8 cellular contexts compared by ENCODE assay signal in the genomic region with DNA sequence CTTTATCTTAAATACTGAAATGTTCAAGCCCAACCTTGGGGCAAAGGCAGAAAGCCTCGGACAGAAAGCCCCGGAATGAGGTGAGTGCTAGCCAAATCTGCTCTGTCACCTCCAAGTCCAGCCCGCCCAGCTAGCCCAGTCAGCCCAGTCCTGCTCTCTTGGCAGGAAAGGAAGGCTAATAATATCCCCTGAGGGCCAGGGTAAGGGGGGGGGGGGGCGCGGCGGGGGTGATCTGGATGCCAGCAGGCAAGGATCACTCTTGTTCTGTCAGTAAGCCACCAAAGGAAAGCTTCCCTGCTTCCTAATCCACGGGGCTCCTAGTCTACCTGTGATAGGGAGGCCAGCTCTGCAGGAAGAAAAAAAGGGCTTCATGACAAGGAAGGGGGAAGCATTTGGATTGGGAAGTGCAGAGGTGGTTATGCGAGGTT. TPM values are rescaled to one million over a fixed set of nuclear protein-coding genes. Genes with fewer than 3 reads are reported as not detected.
DNase-seq lines count a peak whose midpoint lies in the region; ATAC-seq, FAIRE-seq and TF ChIP-seq lines count a peak whose summit lies in the region.

No MANE protein-coding gene starts in this region.

- DNase-seq in COLO668 (lab: John Stamatoyannopoulos, UW; ENCODE audit: unreplicated experiment) (peak; percentile 19), LHCN-M2 (ENCODE audit: low read depth) (peak; percentile 26), mammary epithelial cell (peak; percentile 21), kidney (no peak), testis (peak; percentile 21), RCC 7860 (ENCODE audit: low spot score) (no peak)

- H3K4me3 ChIP-seq in mammary epithelial cell (replicated peaks in 1 of 3; ENCODE audit: insufficient read depth in 1 of 3, low read depth in 2 of 3, low read length in 3 of 3), result peak overlapping the region; percentile 83 to 89 (median 83)
- peak overlapping the region; percentile 86 to 89 for H3K4me3 ChIP-seq in kidney (ENCODE audit: low read length in 2 of 2)
- H3K4me3 ChIP-seq in testis, result peak overlapping the region in 1 of 2 donors; percentile 91

- H3K4me2 ChIP-seq in mammary epithelial cell (ENCODE audit: insufficient read depth, low read depth, low read length), result peak overlapping the region; percentile 97

- TF ChIP-seq CTCF in mammary epithelial cell (conservative IDR thresholded peaks at IDR 0.05 in 1 of 2, IDR thresholded peaks at IDR 0.05 in 1 of 2; ENCODE audit: extremely low read depth in 1 of 2, insufficient read depth in 1 of 2, low read depth in 1 of 2, low read length in 2 of 2) (no peak), kidney (IDR thresholded peaks at IDR 0.05; ENCODE audit: borderline replicate concordance, extremely low read depth, insufficient read depth) (no peak), testis (IDR thresholded peaks at IDR 0.05) (no peak)

- no peaks in the 10 kb centered on the region for H3K27me3 ChIP-seq in mammary epithelial cell (ENCODE audit: insufficient read depth, low read length)
- no peaks in the 10 kb centered on the region for H3K27me3 ChIP-seq in testis

- no peak for TF ChIP-seq POLR2A in testis (IDR thresholded peaks at IDR 0.05)

- CTCF ChIA-PET in mammary epithelial cell (lab: Charles Lee; ENCODE audit: low non-redundant PET), result no interaction called here

- in situ Hi-C loops in mammary epithelial cell (cut with MboI; ENCODE audit: low sequenced_read_pairs in 2 of 2), result no loop called here

- no peak overlapping the region for H3K27ac ChIP-seq in mammary epithelial cell (ENCODE audit: insufficient read depth, low read depth, low read length)
- H3K27ac ChIP-seq in kidney (ENCODE audit: low read depth in 2 of 2, low read length in 2 of 2), result no peak overlapping the region
- H3K27ac ChIP-seq in testis, result peak overlapping the region in 1 of 2 donors; percentile 62

- H3K9me3 ChIP-seq in mammary epithelial cell (replicated peaks; ENCODE audit: insufficient read depth, low read length) (no peaks in the 10 kb centered on the region), kidney (ENCODE audit: control insufficient read depth in 1 of 2, low read length in 2 of 2) (no peaks in the 10 kb centered on the region), testis (no peaks in the 10 kb centered on the region)

- FAIRE-seq in kidney (lab: Jason Lieb, UNC), result no peak
- FAIRE-seq in RCC 7860 (lab: Jason Lieb, UNC), result no peak

- no CpG with 5 or more reads among the region's 8 CpGs for WGBS in mammary epithelial cell (ENCODE audit: low coverage, missing lambda C conversion rate)
- 0 to 4% methylated on average over 5 to 7 of the region's 8 CpGs for WGBS in testis, 2 donors

- H3K9ac ChIP-seq in mammary epithelial cell (ENCODE audit: insufficient read depth, low read length), result no peak overlapping the region
- peak overlapping the region in 1 of 2 donors; percentile 82 for H3K9ac ChIP-seq in kidney (ENCODE audit: low read length in 2 of 2)

- BruUV-seq in mammary epithelial cell (replicated peaks; lab: Mats Ljungman, UMichigan), result no TSS peak

- intact Hi-C loops in mammary epithelial cell (cut with micrococcal nuclease), result no loop called here
- intact Hi-C loops in kidney (cut with DNase I), result no loop called here
- intact Hi-C loops in testis (cut with DNase I; ENCODE audit: low total_unique reads), result no loop called here

- ATAC-seq in GM21825 (IDR thresholded peaks at IDR 0.05; ENCODE audit: unreplicated experiment), result no peak
- no peak for ATAC-seq in HG03175 (IDR thresholded peaks at IDR 0.05; ENCODE audit: unreplicated experiment)

- H3K36me3 ChIP-seq in mammary epithelial cell (ENCODE audit: insufficient read depth, low read length) (no peaks in the 10 kb centered on the region), kidney (ENCODE audit: control insufficient read depth in 1 of 2, insufficient read depth in 2 of 2, low read length in 2 of 2) (no peaks in the 10 kb centered on the region), testis (ENCODE audit: low read depth, missing control alignments) (no peaks in the 10 kb centered on the region)

- H2AFZ ChIP-seq in mammary epithelial cell (ENCODE audit: low read depth, low read length), result peak overlapping the region; percentile 68

- H3K4me1 ChIP-seq in mammary epithelial cell (ENCODE audit: insufficient read depth, low read length) (peaks cover 11% of the 10 kb centered on the region), kidney (ENCODE audit: control insufficient read depth in 1 of 2, insufficient read depth in 1 of 2, low read depth in 1 of 2, low read length in 2 of 2) (peaks cover 3 to 8% of the 10 kb centered on the region in 2 donors), testis (peaks cover 15% of the 10 kb centered on the region)

- dilution Hi-C loops in mammary epithelial cell (cut with HindIII; ENCODE audit: low sequenced_read_pairs), result no loop called here

- no peaks in the 10 kb centered on the region for H4K20me1 ChIP-seq in mammary epithelial cell (ENCODE audit: insufficient read depth, low read length)

- H3K79me2 ChIP-seq in mammary epithelial cell (ENCODE audit: insufficient read depth, low read length), result peaks cover 22% of the 10 kb centered on the region

RNA-seq across cellular contexts. Expression of a gene that starts 1.1 kb away (rescaled TPM):
- 13.9 and 18.3 TPM in 2 replicates for total RNA-seq in LHCN-M2 (2014; rRNA removed)
- 19.2 TPM for polyA plus RNA-seq in LHCN-M2 (2012)
- total RNA-seq in mammary epithelial cell, result 10 to 100 TPM; 20.8 to 25.9 TPM
- 29.2 TPM for polyA plus RNA-seq in mammary epithelial cell
- polyA minus RNA-seq in mammary epithelial cell, result 36.9 TPM
- total RNA-seq in kidney, result 25.3 TPM
- 26.4 TPM for polyA plus RNA-seq in kidney (ENCODE audit: insufficient read depth, low read depth, low replicate concordance)
- 10 to 100 TPM; 65.3 to 70.7 TPM for total RNA-seq in testis
- polyA plus RNA-seq in testis (ENCODE audit: insufficient read depth, low read depth, low replicate concordance), result 202 TPM

RNA-seq across cellular contexts. Expression of a gene that starts 28.8 kb away (rescaled TPM):
- total RNA-seq in LHCN-M2 (2014; rRNA removed) (40.5 and 42.4 TPM in 2 replicates), mammary epithelial cell (10 to 100 TPM in 1 of 2 donors, 1 to 10 TPM in 1; 6.7 to 12.8 TPM), kidney (8.3 TPM), testis (10 to 100 TPM; 24.6 to 30.2 TPM)
- polyA plus RNA-seq in LHCN-M2 (2012), result 12.1 TPM
- polyA plus RNA-seq in mammary epithelial cell (17.3 TPM), kidney (ENCODE audit: insufficient read depth, low read depth, low replicate concordance) (6.0 TPM), testis (ENCODE audit: insufficient read depth, low read depth, low replicate concordance) (38.6 TPM)
- 17.2 TPM for polyA minus RNA-seq in mammary epithelial cell

Comparison
In these comparisons a context has a peak if more than half of its experiments do, and no peak if none do; other contexts are left out.
1. DNase-seq: peak in COLO668 (single experiment), LHCN-M2 (single experiment), mammary epithelial cell (single experiment) and testis (single experiment); none in kidney (single experiment) and RCC 7860 (single experiment).